ENCODE assay signal across 13 cellular contexts in the genomic region with DNA sequence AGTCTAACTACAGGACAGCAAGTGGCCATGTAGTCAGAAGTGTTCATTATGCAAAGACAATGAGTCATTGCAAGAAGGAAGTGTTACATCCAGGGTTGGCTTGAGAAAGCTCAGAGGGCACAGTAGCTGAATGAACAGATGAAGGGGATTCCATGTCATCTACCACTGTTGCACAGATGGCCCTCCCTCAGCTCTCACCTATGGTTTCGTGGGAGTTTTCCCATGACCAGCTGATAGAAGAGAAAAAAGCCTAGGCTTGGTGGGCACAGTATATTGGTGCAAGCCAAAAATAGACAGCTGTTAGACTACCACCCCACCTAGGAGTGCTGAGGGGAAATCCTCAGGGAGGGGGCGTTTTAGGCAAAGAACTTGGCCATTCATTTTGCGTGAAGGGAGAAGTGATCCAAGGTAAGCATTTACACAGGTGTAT.
DNase-seq lines count a peak whose midpoint lies in the region; ATAC-seq, FAIRE-seq and TF ChIP-seq lines count a peak whose summit lies in the region.
"Had no signal": no experiment of that assay in that cellular context is flagged by ENCODE, and none has a peak within 500 bp of the region (broad histone marks: within the 10 kb centered on the region; RNA-seq: fewer than 3 reads in every experiment).

No MANE protein-coding gene starts in this region.

- no peak for FAIRE-seq in urothelium cell line (lab: Jason Lieb, UNC)

- intact Hi-C loops in left ventricle myocardium superior (cut with micrococcal nuclease) = no loop called here

- H3K4me3 ChIP-seq in fibroblast of mammary gland (ENCODE audit: control insufficient read depth, low read depth, low read length) = no peak overlapping the region
- H3K4me3 ChIP-seq: neural progenitor cell had no signal

- DNase-seq in fibroblast of mammary gland (ENCODE audit: low read depth) = peak; percentile 19
- DNase-seq in left lobe of liver (ENCODE audit: low spot score) = no peak
- DNase-seq in left ventricle myocardium superior = no peak
- DNase-seq in HCEC 1CT = no peak
- DNase-seq in urothelium cell line (ENCODE audit: low spot score) = no peak
- DNase-seq: activated CD4-positive, alpha-beta T cell treated with anti-CD3 and anti-CD28 coated beads, Interleukin-2, amount 50 U/mL, for 1 hour; activated naive CD4-positive, alpha-beta T cell treated with Interleukin-2 at 50 U/mL for 16 hours; NCI-H1092; NCI-H774 had no signal

- no peak for TF ChIP-seq CTCF in fibroblast of mammary gland (conservative IDR thresholded peaks at IDR 0.05; ENCODE audit: control insufficient read depth, insufficient read depth, low read depth, low read length)

- ATAC-seq in GM19023 (IDR thresholded peaks at IDR 0.05; ENCODE audit: unreplicated experiment) (peak; percentile 65), GM21717 (IDR thresholded peaks at IDR 0.05; ENCODE audit: unreplicated experiment) (peak; percentile 74), HG03280 (IDR thresholded peaks at IDR 0.05; ENCODE audit: unreplicated experiment) (peak; percentile 63), left lobe of liver (no peak), left ventricle myocardium superior (no peak)

Comparison
In these comparisons a context has a peak if more than half of its experiments do, and no peak if none do; other contexts are left out.
1. ATAC-seq: peak in GM19023 (single experiment), GM21717 (single experiment) and HG03280 (single experiment); none in left lobe of liver (single experiment) and left ventricle myocardium superior (single experiment).